In genomic region chr16:2720719-2721633, GRCh38 we compare ENCODE assay signal across 1 cellular context.
TF ChIP-seq lines count a peak whose summit lies in the region.

No MANE protein-coding gene starts in this region.

TF ChIP-seq in HepG2, 621 proteins besides CTCF, POLR2A, EP300 and RAD21 (continued from another document and continues in another):
- TF ChIP-seq CSRNP1 (CRISPR knock-in tag; IDR thresholded peaks at IDR 0.05) (no peak), ZFP36L2 (CRISPR knock-in tag; IDR thresholded peaks at IDR 0.05) (no peak), GRHL1 (CRISPR knock-in tag; conservative IDR thresholded peaks at IDR 0.05) (no peak), SUZ12 (IDR thresholded peaks at IDR 0.05; ENCODE audit: low read depth, low read length) (no peak), ZBTB34 (CRISPR knock-in tag; IDR thresholded peaks at IDR 0.05) (no peak), ZNF652 (CRISPR knock-in tag; IDR thresholded peaks at IDR 0.05; ENCODE audit: borderline replicate concordance, low read depth) (no peak), SMC3 (IDR thresholded peaks at IDR 0.05; ENCODE audit: low read length) (no peak), IRF9 (CRISPR knock-in tag; IDR thresholded peaks at IDR 0.05; ENCODE audit: borderline replicate concordance) (no peak), ZMAT5 (CRISPR knock-in tag; IDR thresholded peaks at IDR 0.05; ENCODE audit: borderline replicate concordance, low read depth) (no peak), FOXP4 (CRISPR knock-in tag; IDR thresholded peaks at IDR 0.05) (no peak), AKAP8 (CRISPR knock-in tag; IDR thresholded peaks at IDR 0.05) (no peak), GMEB2 (CRISPR knock-in tag; IDR thresholded peaks at IDR 0.05; ENCODE audit: low read depth) (no peak), IKZF4 (CRISPR knock-in tag; IDR thresholded peaks at IDR 0.05; ENCODE audit: borderline replicate concordance, low read depth, not compliant biosample characterization) (no peak), DRAP1 (CRISPR knock-in tag; IDR thresholded peaks at IDR 0.05) (no peak), ZNF878 (CRISPR knock-in tag; IDR thresholded peaks at IDR 0.05) (0 out of 2 replicates have a peak, but pooled peaks have one; percentile 25), THRA (CRISPR knock-in tag; IDR thresholded peaks at IDR 0.05; ENCODE audit: borderline replicate concordance) (peak; percentile 57; the same call in 1 of the 2 replicates), HNF1B (CRISPR knock-in tag; IDR thresholded peaks at IDR 0.05) (no peak), IRX3 (CRISPR knock-in tag; IDR thresholded peaks at IDR 0.05; ENCODE audit: borderline replicate concordance, low read depth) (no peak), TBX3 (IDR thresholded peaks at IDR 0.05; ENCODE audit: borderline replicate concordance) (no peak), IKZF1 (IDR thresholded peaks at IDR 0.05) (no peak), MEIS2 (CRISPR knock-in tag; IDR thresholded peaks at IDR 0.05) (no peak), ZNF746 (CRISPR knock-in tag; IDR thresholded peaks at IDR 0.05) (0 out of 2 replicates have a peak, but pooled peaks have one; percentile 28), ZNF318 (CRISPR knock-in tag; IDR thresholded peaks at IDR 0.05) (no peak), ZNF597 (CRISPR knock-in tag; IDR thresholded peaks at IDR 0.05) (no peak), TERF1 (CRISPR knock-in tag; IDR thresholded peaks at IDR 0.05) (no peak)
